8 cellular contexts compared by ENCODE assay signal in the genomic region with DNA sequence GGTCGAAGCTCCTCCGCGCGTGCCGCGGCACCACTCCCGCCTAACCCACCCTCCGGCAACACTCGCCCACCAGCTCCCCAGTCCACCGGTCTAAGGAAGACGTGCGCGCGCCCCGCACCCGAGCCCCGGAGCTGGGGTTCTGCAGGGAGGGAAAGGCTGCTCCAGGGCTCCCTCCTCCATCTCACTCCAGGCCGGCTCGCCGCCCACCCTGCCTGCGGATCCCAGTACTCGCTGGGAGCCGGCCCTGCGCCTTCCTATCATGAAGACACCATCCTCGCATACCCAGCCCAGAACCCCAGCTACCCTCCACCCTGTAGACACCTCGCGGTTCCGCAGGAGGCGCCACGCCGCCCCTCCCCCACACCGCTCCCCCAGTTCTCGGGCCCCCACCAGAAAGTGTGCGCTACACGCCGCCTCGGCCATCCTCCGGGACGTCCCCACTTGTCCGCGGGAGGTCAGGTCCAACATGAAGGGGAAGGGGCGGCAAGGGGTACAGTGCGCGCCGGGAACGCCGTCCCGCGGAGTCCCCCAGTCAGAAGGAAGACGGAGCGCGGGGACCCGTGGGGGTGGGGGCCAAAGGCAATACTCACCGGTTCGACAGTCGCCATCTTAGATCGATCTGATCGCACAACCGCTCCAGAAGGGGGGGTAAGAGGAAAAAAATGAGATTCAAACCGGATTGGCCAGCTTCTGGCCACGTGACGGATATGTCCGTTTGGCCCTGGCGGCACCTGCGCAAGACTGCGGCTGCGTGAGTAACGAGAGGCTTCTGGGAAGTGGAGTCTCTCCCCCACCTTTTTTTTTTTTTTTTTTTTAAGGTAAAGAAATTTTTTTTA. TPM values are rescaled to one million over a fixed set of nuclear protein-coding genes. Genes with fewer than 3 reads are reported as not detected.
A peak's percentile ranks its signal among the peaks of the same experiment; 100 is the strongest.
DNase-seq lines count a peak whose midpoint lies in the region; ATAC-seq and TF ChIP-seq lines count a peak whose summit lies in the region.

Gene EIF4E, minus strand, starts transcription at position 629 of the 836 bp plus-strand sequence. Its CDS starts 21 bp downstream, at position 608.

- no peaks in the 10 kb centered on the region for H3K9me3 Mint-ChIP-seq in CD4-positive, alpha-beta T cell
- no peaks in the 10 kb centered on the region for H3K9me3 Mint-ChIP-seq in activated CD4-positive, alpha-beta memory T cell treated with anti-CD3 and anti-CD28 coated beads for 36 hours

- peak; percentile 34 for TF ChIP-seq CTCF in CD4-positive, alpha-beta T cell (IDR thresholded peaks at IDR 0.05)
- no peak for TF ChIP-seq CTCF in right lobe of liver (IDR thresholded peaks at IDR 0.05)

- peak within 1 kb of the TSS; percentile 98 for H3K27ac Mint-ChIP-seq in CD4-positive, alpha-beta T cell
- H3K27ac Mint-ChIP-seq in activated CD4-positive, alpha-beta memory T cell treated with anti-CD3 and anti-CD28 coated beads for 36 hours: peak within 1 kb of the TSS; percentile 99

- H3K36me3 ChIP-seq in duodenal mucosa (ENCODE audit: control insufficient read depth in 1 of 2, insufficient read depth in 2 of 2, low read length in 2 of 2): no peaks in the 10 kb centered on the region
- no peaks in the 10 kb centered on the region for H3K36me3 ChIP-seq in right lobe of liver

- under 1% methylated on average over 25 of the region's 68 CpGs for WGBS in right lobe of liver (ENCODE audit: insufficient coverage, low coverage, low lambda C conversion rate, missing lambda C conversion rate)

- H3K36me3 Mint-ChIP-seq in CD4-positive, alpha-beta T cell (ENCODE audit: low read depth): peaks cover 33% of the 10 kb centered on the region
- peaks cover 14% of the 10 kb centered on the region for H3K36me3 Mint-ChIP-seq in activated CD4-positive, alpha-beta memory T cell treated with anti-CD3 and anti-CD28 coated beads for 36 hours

- CTCF ChIA-PET in CD4-positive, alpha-beta T cell (lab: Charles Lee): interaction anchor here (0.6 to 7.9 kb wide), 11 partner anchors 15 to 785 kb away, joined by 3 to 70 read pairs (median 4); partner anchors contain the start of genes METAP1, STPG2 and TSPAN5
- CTCF ChIA-PET in activated CD4-positive, alpha-beta memory T cell treated with anti-CD3 and anti-CD28 coated beads for 36 hours (lab: Charles Lee): interaction anchor here (0.7 to 5.0 kb wide), 8 partner anchors 12 to 480 kb away, joined by 3 to 39 read pairs (median 4); partner anchors contain the start of gene METAP1

- H3K27ac ChIP-seq in CD4-positive, alpha-beta T cell (ENCODE audit: low read depth, low read length): peak within 1 kb of the TSS; percentile 94
- peak within 1 kb of the TSS; percentile 97 for H3K27ac ChIP-seq in duodenal mucosa (ENCODE audit: low read depth, low read length)
- H3K27ac ChIP-seq in right lobe of liver: peak within 1 kb of the TSS; percentile 81 to 92 (median 84)

- peak within 1 kb of the TSS; percentile 93 to 94 for H3K9ac ChIP-seq in duodenal mucosa (ENCODE audit: low read depth in 1 of 2, low read length in 2 of 2)

- DNase-seq in CD4-positive, alpha-beta T cell: peak; percentile 90 to 99 (median 94)
- DNase-seq in NCI-H82 treated with DMSO at 0.1 percent for 48 hours (lab: John Stamatoyannopoulos, UW; ENCODE audit: unreplicated experiment) (peak; percentile 87), right lobe of liver (peak; percentile 97 to 99 (median 98))
- DNase-seq in activated CD4-positive, alpha-beta memory T cell treated with anti-CD3 and anti-CD28 coated beads for 36 hours: peak; percentile 98
- DNase-seq in stimulated activated CD4-positive, alpha-beta T cell treated with anti-CD3 and anti-CD28 coated beads, Interleukin-4, amount 100 ng/mL, for 4 hours: peak; percentile 89 to 98

- H3K4me1 ChIP-seq in duodenal mucosa (ENCODE audit: control insufficient read depth in 1 of 2, insufficient read depth in 2 of 2, low read length in 2 of 2) (peaks cover 12 to 17% of the 10 kb centered on the region in 2 donors), right lobe of liver (peaks cover 0 to 19% (median 3%) of the 10 kb centered on the region in 4 donors)

- no peaks in the 10 kb centered on the region for H3K27me3 Mint-ChIP-seq in CD4-positive, alpha-beta T cell
- no peaks in the 10 kb centered on the region for H3K27me3 Mint-ChIP-seq in activated CD4-positive, alpha-beta memory T cell treated with anti-CD3 and anti-CD28 coated beads for 36 hours

- intact Hi-C loops in CD4-positive, alpha-beta T cell (cut with DNase I, micrococcal nuclease): loop anchor here (1.0 to 10.0 kb wide), 12 partner anchors 36 to 1019 kb away; partner anchors contain the start of genes DNAJB14 (in 2 of the 2), METAP1 (in 2 of the 2), TRMT10A (in 2 of the 2) and ADH5 (in 1 of the 2)
- intact Hi-C loops in activated CD4-positive, alpha-beta memory T cell treated with anti-CD3 and anti-CD28 coated beads for 36 hours (cut with micrococcal nuclease): loop anchor here (1.0 to 5.0 kb wide), 11 partner anchors 67 to 785 kb away; partner anchors contain the start of genes ADH5, METAP1, RAP1GDS1 and STPG2
- intact Hi-C loops in right lobe of liver (cut with DNase I): no loop called here

- no peaks in the 10 kb centered on the region for H3K9me3 ChIP-seq in CD4-positive, alpha-beta T cell (ENCODE audit: control insufficient read depth, low read length)
- no peaks in the 10 kb centered on the region for H3K9me3 ChIP-seq in duodenal mucosa (ENCODE audit: control insufficient read depth in 1 of 2, low read length in 2 of 2)
- no peaks in the 10 kb centered on the region for H3K9me3 ChIP-seq in right lobe of liver

- H3K27me3 ChIP-seq in CD4-positive, alpha-beta T cell (ENCODE audit: control insufficient read depth, insufficient read depth, low read length): no peaks in the 10 kb centered on the region
- H3K27me3 ChIP-seq in duodenal mucosa (ENCODE audit: control insufficient read depth in 1 of 2, insufficient read depth in 2 of 2, low read length in 2 of 2): no peaks in the 10 kb centered on the region
- H3K27me3 ChIP-seq in right lobe of liver: no peaks in the 10 kb centered on the region

- H3K4me1 Mint-ChIP-seq in CD4-positive, alpha-beta T cell (ENCODE audit: low read depth): peaks cover 46% of the 10 kb centered on the region
- H3K4me1 Mint-ChIP-seq in activated CD4-positive, alpha-beta memory T cell treated with anti-CD3 and anti-CD28 coated beads for 36 hours (ENCODE audit: low read depth): peaks cover 35% of the 10 kb centered on the region

- H3K4me3 ChIP-seq in duodenal mucosa (ENCODE audit: low read depth in 1 of 2, low read length in 2 of 2) (peak within 1 kb of the TSS; percentile 95 to 98), right lobe of liver (peak within 1 kb of the TSS; percentile 92 to 95 (median 94))

- POLR2A ChIA-PET in CD4-positive, alpha-beta T cell (lab: Charles Lee): interaction anchor here (0.6 to 5.1 kb wide), 19 partner anchors 12 to 1018 kb away, joined by 3 to 72 read pairs (median 5); partner anchors contain the start of genes ADH5, DNAJB14, LAMTOR3 and METAP1
- POLR2A ChIA-PET in activated CD4-positive, alpha-beta memory T cell treated with anti-CD3 and anti-CD28 coated beads for 36 hours (lab: Charles Lee): interaction anchor here (0.6 to 4.1 kb wide), 17 partner anchors 10 to 785 kb away, joined by 3 to 53 read pairs (median 5); partner anchors contain the start of genes ADH5, METAP1, RAP1GDS1 and STPG2

- ATAC-seq in CD4-positive, alpha-beta T cell (ENCODE audit: poor library complexity): peak; percentile 82
- ATAC-seq in GM19438 (IDR thresholded peaks at IDR 0.05; ENCODE audit: low read depth, unreplicated experiment) (peak; percentile 71), HG03575 (IDR thresholded peaks at IDR 0.05; ENCODE audit: extremely low read depth, insufficient number of reproducible peaks, low FRiP score, unreplicated experiment) (peak; percentile 58), right lobe of liver (peak; percentile 85 to 90 (median 88))

- TF ChIP-seq POLR2A in right lobe of liver (IDR thresholded peaks at IDR 0.05): no peak

- peak within 1 kb of the TSS; percentile 98 for H3K4me3 Mint-ChIP-seq in CD4-positive, alpha-beta T cell
- peak within 1 kb of the TSS; percentile 88 for H3K4me3 Mint-ChIP-seq in activated CD4-positive, alpha-beta memory T cell treated with anti-CD3 and anti-CD28 coated beads for 36 hours

RNA-seq across cellular contexts. Expression of gene EIF4E, which starts in this region (rescaled TPM):
- 10 to 100 TPM; 47.2 to 49.2 TPM for total RNA-seq in CD4-positive, alpha-beta T cell
- 100 to 1,000 TPM; 121 to 124 TPM for total RNA-seq in activated CD4-positive, alpha-beta memory T cell treated with anti-CD3 and anti-CD28 coated beads for 36 hours
- total RNA-seq in right lobe of liver: 10 to 100 TPM; 28.4 to 48.8 (median 34.3) TPM

Comparison
In these comparisons a context has a peak if more than half of its experiments do, and no peak if none do; other contexts are left out.
1. Peak in every context shown above with its lines: DNase-seq, ATAC-seq, H3K4me3 ChIP-seq and H3K27ac ChIP-seq.
2. intact Hi-C loops: an anchor here in CD4-positive, alpha-beta T cell (1.0 to 10.0 kb wide) and activated CD4-positive, alpha-beta memory T cell treated with anti-CD3 and anti-CD28 coated beads for 36 hours (1.0 to 5.0 kb wide); none called in right lobe of liver.